10 cellular contexts compared by ENCODE assay signal in the genomic region with DNA sequence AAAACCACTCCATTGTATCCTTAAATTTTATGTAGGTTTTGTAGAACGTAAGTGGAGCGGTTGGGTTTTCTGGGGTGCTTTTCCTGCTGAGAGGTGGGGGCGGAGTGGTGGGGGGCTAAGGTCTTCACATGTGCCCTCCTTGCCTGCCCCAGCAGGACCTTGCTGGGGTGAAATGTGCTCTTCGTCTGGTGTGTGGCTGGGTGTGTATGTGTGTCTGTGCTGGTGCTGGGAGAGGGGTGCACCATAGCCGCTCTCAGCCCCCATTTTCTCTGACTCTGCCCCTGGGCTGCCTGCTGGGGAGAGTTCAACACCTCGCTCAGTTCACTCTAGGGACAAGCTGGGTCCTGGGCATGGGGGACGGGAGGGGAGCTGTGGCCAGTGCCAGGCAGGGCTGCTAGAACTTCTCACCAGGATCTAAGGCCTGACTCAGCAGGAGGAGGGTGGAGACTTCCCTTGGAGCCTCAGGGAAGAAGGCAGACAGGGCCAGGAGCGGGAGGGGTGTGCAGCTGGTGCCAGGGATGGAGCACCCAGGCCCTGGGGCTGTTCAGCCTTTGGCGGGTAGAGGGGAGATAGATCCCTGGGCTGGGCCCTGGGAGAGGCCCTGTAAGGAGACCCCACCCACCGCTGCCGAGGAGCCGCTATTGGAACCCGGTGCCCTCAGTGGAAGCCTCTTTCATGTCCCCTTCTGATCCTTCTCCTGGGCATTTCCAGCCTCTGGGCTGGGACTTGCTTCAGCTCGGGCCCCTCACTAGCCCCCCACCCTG. TPM values are rescaled to one million over a fixed set of nuclear protein-coding genes. Genes with fewer than 3 reads are reported as not detected.
A peak's percentile ranks its signal among the peaks of the same experiment; 100 is the strongest.
DNase-seq lines count a peak whose midpoint lies in the region; ATAC-seq and TF ChIP-seq lines count a peak whose summit lies in the region.
"Had no signal": no experiment of that assay in that cellular context is flagged by ENCODE, and none has a peak within 500 bp of the region (broad histone marks: within the 10 kb centered on the region; RNA-seq: fewer than 3 reads in every experiment).

No MANE protein-coding gene starts in this region.

- no peaks in the 10 kb centered on the region for H3K36me3 Mint-ChIP-seq in nephron (ENCODE audit: low read depth)
- H3K36me3 Mint-ChIP-seq in activated T-helper 1 cell treated with anti-CD3 and anti-CD28 coated beads, Interleukin-12 subunit alpha, Interleukin-12 subunit beta, Interleukin-2, Interleukin-4 antibody, amounts not matched to agents 30 ng/mL and 10 ng/mL and 1 ng/mL, durations not matched to agents 14 hours and 24 hours and 36 hours (ENCODE audit: low read depth), result peaks cover 3% of the 10 kb centered on the region
- H3K36me3 Mint-ChIP-seq: IgD-negative memory B cell had no signal

- H3K4me1 ChIP-seq in NT2/D1 (ENCODE audit: insufficient read depth, insufficient read length), result peaks cover 22% of the 10 kb centered on the region

- H3K27me3 ChIP-seq in NT2/D1 (ENCODE audit: insufficient read depth, insufficient read length), result peaks cover 68% of the 10 kb centered on the region

- H3K4me3 ChIP-seq in NT2/D1 (ENCODE audit: insufficient read length, low read depth), result no peak overlapping the region

- H3K9ac ChIP-seq in NT2/D1 (ENCODE audit: insufficient read length, low read depth), result peak overlapping the region; percentile 42

- H3K9me3 ChIP-seq in NT2/D1 (ENCODE audit: insufficient read depth, low read length), result peaks cover 3% of the 10 kb centered on the region; the same call in 1 of the 2 replicates

- H3K27me3 Mint-ChIP-seq in nephron (ENCODE audit: low read depth), result peaks cover 83% of the 10 kb centered on the region
- peaks cover 26% of the 10 kb centered on the region for H3K27me3 Mint-ChIP-seq in activated T-helper 1 cell treated with anti-CD3 and anti-CD28 coated beads, Interleukin-12 subunit alpha, Interleukin-12 subunit beta, Interleukin-2, Interleukin-4 antibody, amounts not matched to agents 30 ng/mL and 10 ng/mL and 1 ng/mL, durations not matched to agents 14 hours and 24 hours and 36 hours (ENCODE audit: insufficient read depth)

- H3K9me3 Mint-ChIP-seq in nephron, result no peaks in the 10 kb centered on the region
- H3K9me3 Mint-ChIP-seq in activated T-helper 1 cell treated with anti-CD3 and anti-CD28 coated beads, Interleukin-12 subunit alpha, Interleukin-12 subunit beta, Interleukin-2, Interleukin-4 antibody, amounts not matched to agents 30 ng/mL and 10 ng/mL and 1 ng/mL, durations not matched to agents 14 hours and 24 hours and 36 hours, result no peaks in the 10 kb centered on the region
- H3K9me3 Mint-ChIP-seq: IgD-negative memory B cell had no signal

- intact Hi-C loops in activated T-helper 1 cell treated with anti-CD3 and anti-CD28 coated beads, Interleukin-12 subunit alpha, Interleukin-12 subunit beta, Interleukin-2, Interleukin-4 antibody, amounts not matched to agents 30 ng/mL and 10 ng/mL and 1 ng/mL, durations not matched to agents 14 hours and 24 hours and 36 hours (cut with micrococcal nuclease), result loop anchor here (5.0 kb wide), 1 partner anchor 307 kb away; a partner anchor contains a TSS

- H3K4me3 Mint-ChIP-seq in nephron, result peak overlapping the region; percentile 8 to 35 (median 17)
- no peak overlapping the region for H3K4me3 Mint-ChIP-seq in activated T-helper 1 cell treated with anti-CD3 and anti-CD28 coated beads, Interleukin-12 subunit alpha, Interleukin-12 subunit beta, Interleukin-2, Interleukin-4 antibody, amounts not matched to agents 30 ng/mL and 10 ng/mL and 1 ng/mL, durations not matched to agents 14 hours and 24 hours and 36 hours

- peak; percentile 37 for DNase-seq in DMS 273 treated with DMSO at 0.1 percent for 48 hours (lab: John Stamatoyannopoulos, UW)
- no peak for DNase-seq in NT2/D1 (ENCODE audit: low read depth, low spot score)
- DNase-seq in epidermal melanocyte (ENCODE audit: insufficient read length, low spot score), result peak; percentile 83
- DNase-seq in NCI-H1436 treated with DMSO at 0.1 percent for 48 hours (lab: John Stamatoyannopoulos, UW), result no peak
- no peak for DNase-seq in activated T-cell treated with anti-CD3 and anti-CD28 coated beads, Interleukin-2, amount 50 U/mL, for 48 hours
- no peak for DNase-seq in activated T-helper 1 cell treated with anti-CD3 and anti-CD28 coated beads, Interleukin-12 subunit alpha, Interleukin-12 subunit beta, Interleukin-2, Interleukin-4 antibody, amounts not matched to agents 30 ng/mL and 10 ng/mL and 1 ng/mL, durations not matched to agents 14 hours and 24 hours and 36 hours (ENCODE audit: low spot score)
- DNase-seq: amygdala had no signal

- H3K4me1 Mint-ChIP-seq in nephron, result no peaks in the 10 kb centered on the region
- peaks cover 32% of the 10 kb centered on the region for H3K4me1 Mint-ChIP-seq in activated T-helper 1 cell treated with anti-CD3 and anti-CD28 coated beads, Interleukin-12 subunit alpha, Interleukin-12 subunit beta, Interleukin-2, Interleukin-4 antibody, amounts not matched to agents 30 ng/mL and 10 ng/mL and 1 ng/mL, durations not matched to agents 14 hours and 24 hours and 36 hours (ENCODE audit: low read depth)

- peaks cover 3% of the 10 kb centered on the region for H3K36me3 ChIP-seq in NT2/D1 (ENCODE audit: insufficient read depth, insufficient read length, low read length)

- no peak for TF ChIP-seq CTCF in nephron (IDR thresholded peaks at IDR 0.05; ENCODE audit: unreplicated experiment in 3 of 3)

- no peak for ATAC-seq in GM21786 (IDR thresholded peaks at IDR 0.05; ENCODE audit: unreplicated experiment)

- H3K27ac Mint-ChIP-seq in nephron, result no peak overlapping the region
- no peak overlapping the region for H3K27ac Mint-ChIP-seq in activated T-helper 1 cell treated with anti-CD3 and anti-CD28 coated beads, Interleukin-12 subunit alpha, Interleukin-12 subunit beta, Interleukin-2, Interleukin-4 antibody, amounts not matched to agents 30 ng/mL and 10 ng/mL and 1 ng/mL, durations not matched to agents 14 hours and 24 hours and 36 hours

RNA-seq across cellular contexts. Expression of a gene that starts 4.8 kb away (rescaled TPM):
- 1.3 TPM in 2 replicates for total RNA-seq in activated T-helper 1 cell treated with anti-CD3 and anti-CD28 coated beads, Interleukin-12 subunit alpha, Interleukin-12 subunit beta, Interleukin-2, Interleukin-4 antibody, amounts not matched to agents 30 ng/mL and 10 ng/mL and 1 ng/mL, durations not matched to agents 14 hours and 24 hours and 36 hours

RNA-seq across cellular contexts. Expression of a gene that starts 8.7 kb away (rescaled TPM):
- total RNA-seq in activated T-helper 1 cell treated with anti-CD3 and anti-CD28 coated beads, Interleukin-12 subunit alpha, Interleukin-12 subunit beta, Interleukin-2, Interleukin-4 antibody, amounts not matched to agents 30 ng/mL and 10 ng/mL and 1 ng/mL, durations not matched to agents 14 hours and 24 hours and 36 hours, result 5.4 and 6.1 TPM in 2 replicates

RNA-seq across cellular contexts. Expression of a gene that starts 18.3 kb away (rescaled TPM):
- 33.8 TPM in 2 replicates for total RNA-seq in activated T-helper 1 cell treated with anti-CD3 and anti-CD28 coated beads, Interleukin-12 subunit alpha, Interleukin-12 subunit beta, Interleukin-2, Interleukin-4 antibody, amounts not matched to agents 30 ng/mL and 10 ng/mL and 1 ng/mL, durations not matched to agents 14 hours and 24 hours and 36 hours

RNA-seq across cellular contexts. Expression of a gene that starts 34.7 kb away (rescaled TPM):
- total RNA-seq in activated T-helper 1 cell treated with anti-CD3 and anti-CD28 coated beads, Interleukin-12 subunit alpha, Interleukin-12 subunit beta, Interleukin-2, Interleukin-4 antibody, amounts not matched to agents 30 ng/mL and 10 ng/mL and 1 ng/mL, durations not matched to agents 14 hours and 24 hours and 36 hours, result 54.7 and 55.9 TPM in 2 replicates

RNA-seq across cellular contexts. Expression of a gene that starts 35.2 kb away (rescaled TPM):
- total RNA-seq in activated T-helper 1 cell treated with anti-CD3 and anti-CD28 coated beads, Interleukin-12 subunit alpha, Interleukin-12 subunit beta, Interleukin-2, Interleukin-4 antibody, amounts not matched to agents 30 ng/mL and 10 ng/mL and 1 ng/mL, durations not matched to agents 14 hours and 24 hours and 36 hours, result 0.16 and 0.20 TPM in 2 replicates

Comparison
In these comparisons a context has a peak if more than half of its experiments do, and no peak if none do; other contexts are left out.
1. DNase-seq: peak in DMS 273 treated with DMSO at 0.1 percent for 48 hours (single experiment) and epidermal melanocyte (single experiment); none in NT2/D1 (single experiment), NCI-H1436 treated with DMSO at 0.1 percent for 48 hours (single experiment), activated T-cell treated with anti-CD3 and anti-CD28 coated beads, Interleukin-2, amount 50 U/mL, for 48 hours (0 of 2) and activated T-helper 1 cell treated with anti-CD3 and anti-CD28 coated beads, Interleukin-12 subunit alpha, Interleukin-12 subunit beta, Interleukin-2, Interleukin-4 antibody, amounts not matched to agents 30 ng/mL and 10 ng/mL and 1 ng/mL, durations not matched to agents 14 hours and 24 hours and 36 hours (single experiment).